In genomic region chr17:73293480-73293911, GRCh38 we compare ENCODE assay signal across 9 cellular contexts. TPM values are rescaled to one million over a fixed set of nuclear protein-coding genes. Genes with fewer than 3 reads are reported as not detected.
DNase-seq lines count a peak whose midpoint lies in the region; ATAC-seq and TF ChIP-seq lines count a peak whose summit lies in the region.
"Had no signal": no experiment of that assay in that cellular context is flagged by ENCODE, and none has a peak within 500 bp of the region (broad histone marks: within the 10 kb centered on the region; RNA-seq: fewer than 3 reads in every experiment).

No MANE protein-coding gene starts in this region.

- H3K4me1 Mint-ChIP-seq in osteocyte (ENCODE audit: unreplicated experiment): peaks cover 65% of the 10 kb centered on the region
- H3K4me1 Mint-ChIP-seq in CD8-positive, alpha-beta T cell (ENCODE audit: low read depth): peaks cover 3% of the 10 kb centered on the region

- H3K9me3 Mint-ChIP-seq in osteocyte (ENCODE audit: unreplicated experiment): no peaks in the 10 kb centered on the region
- H3K9me3 Mint-ChIP-seq in CD8-positive, alpha-beta T cell: no peaks in the 10 kb centered on the region

- intact Hi-C loops in CD8-positive, alpha-beta T cell (cut with DNase I, micrococcal nuclease): no loop called here

- peak overlapping the region; percentile 79 for H3K27ac Mint-ChIP-seq in osteocyte (ENCODE audit: unreplicated experiment)
- no peak overlapping the region for H3K27ac Mint-ChIP-seq in CD8-positive, alpha-beta T cell

- no peak overlapping the region for H3K27ac ChIP-seq in CD8-positive, alpha-beta T cell (ENCODE audit: low read depth, low read length)
- H3K27ac ChIP-seq: C4-2B had no signal

- POLR2A ChIA-PET in CD8-positive, alpha-beta T cell (lab: Charles Lee): no interaction called here

- H3K36me3 ChIP-seq in CD8-positive, alpha-beta T cell (ENCODE audit: insufficient read depth, low read length): no peaks in the 10 kb centered on the region

- H3K27me3 ChIP-seq in CD8-positive, alpha-beta T cell (ENCODE audit: insufficient read depth, low read length): no peaks in the 10 kb centered on the region

- DNase-seq in AG10803 (ENCODE audit: low read depth) (peak; percentile 86), fibroblast of the aortic adventitia (ENCODE audit: low read depth) (peak; percentile 85), osteocyte (ENCODE audit: extremely low spot score, unreplicated experiment) (no peak), RKO (ENCODE audit: low spot score) (no peak)
- no peak for DNase-seq in CD8-positive, alpha-beta T cell

- H3K4me3 ChIP-seq in AG10803 (ENCODE audit: low read length): no peak overlapping the region
- no peak overlapping the region for H3K4me3 ChIP-seq in fibroblast of the aortic adventitia (ENCODE audit: low read depth, low read length)
- no peak overlapping the region for H3K4me3 ChIP-seq in CD8-positive, alpha-beta T cell (ENCODE audit: low read depth, low read length)

- peak; percentile 23 for ATAC-seq in SK-N-SH treated with all-trans-retinoic acid at 6 μM for 48 hours
- ATAC-seq in GM19351 (IDR thresholded peaks at IDR 0.05; ENCODE audit: unreplicated experiment): no peak
- no peak for ATAC-seq in CD8-positive, alpha-beta T cell
- no peak for ATAC-seq in HG03460 (IDR thresholded peaks at IDR 0.05; ENCODE audit: unreplicated experiment)

- no peaks in the 10 kb centered on the region for H3K9me3 ChIP-seq in CD8-positive, alpha-beta T cell (ENCODE audit: low read length)

- no peak overlapping the region for H3K4me3 Mint-ChIP-seq in osteocyte (ENCODE audit: unreplicated experiment)
- no peak overlapping the region for H3K4me3 Mint-ChIP-seq in CD8-positive, alpha-beta T cell

- no peak for TF ChIP-seq CTCF in AG10803 (conservative IDR thresholded peaks at IDR 0.05; ENCODE audit: low read length)
- no peak for TF ChIP-seq CTCF in fibroblast of the aortic adventitia (IDR thresholded peaks at IDR 0.05; ENCODE audit: insufficient read depth, low read length)
- no peak for TF ChIP-seq CTCF in osteocyte (IDR thresholded peaks at IDR 0.05)
- TF ChIP-seq CTCF in CD8-positive, alpha-beta T cell (IDR thresholded peaks at IDR 0.05): no peak

- H3K27me3 Mint-ChIP-seq in osteocyte (ENCODE audit: unreplicated experiment): no peaks in the 10 kb centered on the region
- H3K27me3 Mint-ChIP-seq in CD8-positive, alpha-beta T cell (ENCODE audit: low read depth): peaks cover 4% of the 10 kb centered on the region

- H3K36me3 Mint-ChIP-seq in osteocyte (ENCODE audit: unreplicated experiment): no peaks in the 10 kb centered on the region
- H3K36me3 Mint-ChIP-seq in CD8-positive, alpha-beta T cell: no peaks in the 10 kb centered on the region

- CTCF ChIA-PET in CD8-positive, alpha-beta T cell (lab: Charles Lee): no interaction called here

- peaks cover 4% of the 10 kb centered on the region for H3K4me1 ChIP-seq in CD8-positive, alpha-beta T cell (ENCODE audit: insufficient read depth, low read length)

TF ChIP-seq in SK-N-SH treated with all-trans-retinoic acid at 6 μM for 48 hours, 23 proteins besides CTCF, POLR2A, EP300 and RAD21:
- TF ChIP-seq ZFP3 (CRISPR knock-in tag; IDR thresholded peaks at IDR 0.05): no peak
- peak; percentile 27; the same call in 1 of the 2 replicates for TF ChIP-seq ISL1 (CRISPR knock-in tag; IDR thresholded peaks at IDR 0.05)

RNA-seq across cellular contexts. Expression of gene CDC42EP4, which starts 18.3 kb away (rescaled TPM):
- 35.5 and 41.8 TPM in 2 replicates for total RNA-seq in fibroblast of the aortic adventitia (ENCODE audit: low replicate concordance)
- 32.0 and 32.7 TPM in 2 replicates for total RNA-seq in osteocyte
- total RNA-seq in CD8-positive, alpha-beta T cell: 1 to 10 TPM; 3.5 to 4.4 TPM

RNA-seq across cellular contexts. Expression of gene CPSF4L, which starts 31.8 kb away (rescaled TPM):
- 1.1 TPM in 1 of 2 replicates, not detected in the other for total RNA-seq in fibroblast of the aortic adventitia (ENCODE audit: low replicate concordance)
- total RNA-seq in osteocyte: not detected in 2 replicates
- total RNA-seq in CD8-positive, alpha-beta T cell: not detected

Comparison
In these comparisons a context has a peak if more than half of its experiments do, and no peak if none do; other contexts are left out.
1. DNase-seq: peak in AG10803 (single experiment) and fibroblast of the aortic adventitia (single experiment); none in osteocyte (single experiment), RKO (single experiment) and CD8-positive, alpha-beta T cell (0 of 7).